9 cellular contexts compared by ENCODE assay signal in the genomic region with DNA sequence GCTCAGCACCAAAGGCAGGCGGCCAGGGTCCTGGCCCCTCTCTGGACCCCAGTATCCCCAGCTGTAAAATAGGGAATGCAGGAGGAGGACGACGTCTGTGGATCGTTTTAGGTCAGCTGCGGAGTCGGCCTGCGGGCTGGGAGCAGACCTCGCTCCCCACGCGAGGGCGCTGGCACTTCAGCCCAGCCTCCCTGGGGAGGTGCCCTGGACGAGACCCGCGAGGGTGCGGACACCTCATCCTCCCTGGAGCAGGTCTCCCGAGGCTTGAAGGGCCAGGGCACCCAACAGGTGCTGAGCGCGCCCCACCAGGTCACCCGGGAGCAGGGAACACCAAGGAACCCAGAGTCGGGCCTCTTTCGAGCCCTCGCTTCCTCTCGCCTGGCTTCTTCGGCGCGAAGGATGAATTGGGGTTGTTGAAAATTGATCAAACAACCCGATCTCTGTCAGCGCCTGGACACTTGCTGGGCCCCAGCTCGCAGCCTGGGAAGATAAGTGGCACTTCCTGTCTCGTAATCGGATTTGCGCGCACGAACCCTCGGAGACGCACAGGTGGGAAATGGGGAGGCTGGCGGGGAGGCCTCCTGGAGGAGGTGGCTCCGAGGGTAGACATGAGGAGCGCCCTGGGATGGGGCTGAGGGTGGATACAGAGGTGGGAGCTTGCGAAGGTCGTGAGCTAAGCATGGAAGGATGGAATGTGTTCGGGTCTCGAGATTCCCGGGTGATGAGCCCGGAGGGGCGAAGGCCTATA. TPM values are rescaled to one million over a fixed set of nuclear protein-coding genes. Genes with fewer than 3 reads are reported as not detected.
DNase-seq lines count a peak whose midpoint lies in the region; ATAC-seq and TF ChIP-seq lines count a peak whose summit lies in the region.
"Had no signal": no experiment of that assay in that cellular context is flagged by ENCODE, and none has a peak within 500 bp of the region (broad histone marks: within the 10 kb centered on the region; RNA-seq: fewer than 3 reads in every experiment).

No MANE protein-coding gene starts in this region.

- peak overlapping the region; percentile 95 for H3K4me3 ChIP-seq in CD8-positive, alpha-beta T cell (ENCODE audit: low read depth, low read length)
- H3K4me3 ChIP-seq in endocrine pancreas (ENCODE audit: control insufficient read depth, insufficient read depth, low read length) (no peak overlapping the region), mononuclear cell (ENCODE audit: low read length) (peak overlapping the region; percentile 51)

- peak; percentile 37 for ATAC-seq in CD8-positive, alpha-beta T cell
- peak; percentile 14 for ATAC-seq in GM21515 (IDR thresholded peaks at IDR 0.05; ENCODE audit: unreplicated experiment)
- ATAC-seq in activated CD8-positive, alpha-beta T cell treated with anti-CD3 and anti-CD28 coated beads, Interleukin-2, amount 10 ng/mL, durations not matched to agents 7 days and 5 days, result peak; percentile 56

- H3K9me3 ChIP-seq in CD8-positive, alpha-beta T cell (ENCODE audit: low read length), result no peaks in the 10 kb centered on the region
- H3K9me3 ChIP-seq in endocrine pancreas (ENCODE audit: control insufficient read depth, low read length) (no peaks in the 10 kb centered on the region), mononuclear cell (ENCODE audit: low read depth, low read length) (no peaks in the 10 kb centered on the region)
- H3K9me3 ChIP-seq: SJSA1 had no signal

- CTCF ChIA-PET in CD8-positive, alpha-beta T cell (lab: Charles Lee), result interaction anchor here (0.7 to 15.6 kb wide), 27 partner anchors 8 to 244 kb away, joined by 3 to 556 read pairs (median 5); no protein-coding TSS in a partner anchor
- CTCF ChIA-PET in activated CD8-positive, alpha-beta T cell treated with anti-CD3 and anti-CD28 coated beads, Interleukin-2, amount 10 ng/mL, durations not matched to agents 7 days and 5 days (lab: Charles Lee), result interaction anchor here (0.5 to 4.9 kb wide), 33 partner anchors 10 to 320 kb away, joined by 3 to 183 read pairs (median 4); partner anchors contain the start of genes NKTR and SS18L2

- H3K4me1 Mint-ChIP-seq in CD8-positive, alpha-beta T cell (ENCODE audit: low read depth), result peaks cover 42% of the 10 kb centered on the region
- peaks cover 35% of the 10 kb centered on the region for H3K4me1 Mint-ChIP-seq in activated CD8-positive, alpha-beta T cell treated with anti-CD3 and anti-CD28 coated beads, Interleukin-2, amount 10 ng/mL, durations not matched to agents 7 days and 5 days (ENCODE audit: low read depth)

- intact Hi-C loops in CD8-positive, alpha-beta T cell (cut with DNase I, micrococcal nuclease), result loop anchor here (1.0 to 10.0 kb wide), 14 partner anchors 34 to 1835 kb away; partner anchors contain the start of genes NKTR (in 2 of the 2), ULK4 (in 2 of the 2), ANO10 (in 1 of the 2) and CTNNB1 (in 1 of the 2)

- peaks cover 7% of the 10 kb centered on the region for H3K27me3 ChIP-seq in CD8-positive, alpha-beta T cell (ENCODE audit: insufficient read depth, low read length)
- H3K27me3 ChIP-seq in endocrine pancreas (ENCODE audit: control insufficient read depth, insufficient read depth, low read length) (peaks cover 2% of the 10 kb centered on the region), mononuclear cell (ENCODE audit: insufficient read depth, low read length) (peaks cover 21% of the 10 kb centered on the region)

- peaks cover 7% of the 10 kb centered on the region for H3K36me3 Mint-ChIP-seq in CD8-positive, alpha-beta T cell
- H3K36me3 Mint-ChIP-seq in activated CD8-positive, alpha-beta T cell treated with anti-CD3 and anti-CD28 coated beads, Interleukin-2, amount 10 ng/mL, durations not matched to agents 7 days and 5 days (ENCODE audit: low read depth), result no peaks in the 10 kb centered on the region

- H3K4me3 Mint-ChIP-seq in CD8-positive, alpha-beta T cell, result peak overlapping the region; percentile 95
- peak overlapping the region; percentile 86 for H3K4me3 Mint-ChIP-seq in activated CD8-positive, alpha-beta T cell treated with anti-CD3 and anti-CD28 coated beads, Interleukin-2, amount 10 ng/mL, durations not matched to agents 7 days and 5 days

- H3K27ac ChIP-seq in CD8-positive, alpha-beta T cell (ENCODE audit: low read depth, low read length), result peak overlapping the region; percentile 62
- H3K27ac ChIP-seq: SJSA1 had no signal

- peak; percentile 21 to 82 (median 61) for DNase-seq in CD8-positive, alpha-beta T cell
- DNase-seq in NCI-H1930 (lab: John Stamatoyannopoulos, UW) (peak; percentile 3 to 35), DMS153 treated with DMSO at 0.1 percent for 48 hours (lab: John Stamatoyannopoulos, UW; ENCODE audit: unreplicated experiment) (no peak)
- DNase-seq in activated CD8-positive, alpha-beta T cell treated with anti-CD3 and anti-CD28 coated beads, Interleukin-2, amount 10 ng/mL, durations not matched to agents 7 days and 5 days, result peak; percentile 71
- DNase-seq in stimulated activated CD8-positive, alpha-beta memory T cell treated with anti-CD3 and anti-CD28 coated beads, Interleukin-4, amount 100 ng/mL, for 48 hours, result peak; percentile 77

- peak overlapping the region; percentile 23 for H3K9ac ChIP-seq in endocrine pancreas (ENCODE audit: control insufficient read depth, insufficient read depth, low read length)

- POLR2A ChIA-PET in CD8-positive, alpha-beta T cell (lab: Charles Lee), result interaction anchor here (0.7 to 3.7 kb wide), 22 partner anchors 12 to 540 kb away, joined by 3 to 20 read pairs (median 4); partner anchors contain the start of genes NKTR and SEC22C
- POLR2A ChIA-PET in activated CD8-positive, alpha-beta T cell treated with anti-CD3 and anti-CD28 coated beads, Interleukin-2, amount 10 ng/mL, durations not matched to agents 7 days and 5 days (lab: Charles Lee), result interaction anchor here (0.6 to 1.5 kb wide), 4 partner anchors 21 to 338 kb away, joined by 3 to 5 read pairs (median 4); no protein-coding TSS in a partner anchor

- H3K27me3 Mint-ChIP-seq in CD8-positive, alpha-beta T cell (ENCODE audit: low read depth), result peaks cover 16% of the 10 kb centered on the region
- H3K27me3 Mint-ChIP-seq in activated CD8-positive, alpha-beta T cell treated with anti-CD3 and anti-CD28 coated beads, Interleukin-2, amount 10 ng/mL, durations not matched to agents 7 days and 5 days (ENCODE audit: low read depth), result peaks cover 36% of the 10 kb centered on the region

- peak overlapping the region; percentile 91 for H3K27ac Mint-ChIP-seq in CD8-positive, alpha-beta T cell
- peak overlapping the region; percentile 41 for H3K27ac Mint-ChIP-seq in activated CD8-positive, alpha-beta T cell treated with anti-CD3 and anti-CD28 coated beads, Interleukin-2, amount 10 ng/mL, durations not matched to agents 7 days and 5 days

- no peaks in the 10 kb centered on the region for H3K9me3 Mint-ChIP-seq in CD8-positive, alpha-beta T cell
- no peaks in the 10 kb centered on the region for H3K9me3 Mint-ChIP-seq in activated CD8-positive, alpha-beta T cell treated with anti-CD3 and anti-CD28 coated beads, Interleukin-2, amount 10 ng/mL, durations not matched to agents 7 days and 5 days (ENCODE audit: insufficient read depth)

- peaks cover 44% of the 10 kb centered on the region for H3K4me1 ChIP-seq in CD8-positive, alpha-beta T cell (ENCODE audit: insufficient read depth, low read length)
- H3K4me1 ChIP-seq in endocrine pancreas (ENCODE audit: control insufficient read depth, insufficient read depth, low read length) (no peaks in the 10 kb centered on the region), mononuclear cell (ENCODE audit: insufficient read depth, low read length) (peaks cover 43% of the 10 kb centered on the region)

- TF ChIP-seq CTCF in CD8-positive, alpha-beta T cell (IDR thresholded peaks at IDR 0.05), result peak; percentile 65

- no peaks in the 10 kb centered on the region for H3K36me3 ChIP-seq in CD8-positive, alpha-beta T cell (ENCODE audit: insufficient read depth, low read length)
- no peaks in the 10 kb centered on the region for H3K36me3 ChIP-seq in endocrine pancreas (ENCODE audit: control insufficient read depth, insufficient read depth, low read length)
- H3K36me3 ChIP-seq: SJSA1 had no signal

RNA-seq across cellular contexts. Expression of gene VIPR1, which starts 0.6 kb away (rescaled TPM):
- total RNA-seq in CD8-positive, alpha-beta T cell, result 10 to 100 TPM; 31.2 to 34.3 TPM
- total RNA-seq in activated CD8-positive, alpha-beta T cell treated with anti-CD3 and anti-CD28 coated beads, Interleukin-2, amount 10 ng/mL, durations not matched to agents 7 days and 5 days, result 1 to 10 TPM; 9.1 to 9.5 TPM
- total RNA-seq in mononuclear cell, result 22.7 TPM
- total RNA-seq: SJSA1 had no signal
